Comparison of ENCODE assay signal across 8 cellular contexts in the genomic region with DNA sequence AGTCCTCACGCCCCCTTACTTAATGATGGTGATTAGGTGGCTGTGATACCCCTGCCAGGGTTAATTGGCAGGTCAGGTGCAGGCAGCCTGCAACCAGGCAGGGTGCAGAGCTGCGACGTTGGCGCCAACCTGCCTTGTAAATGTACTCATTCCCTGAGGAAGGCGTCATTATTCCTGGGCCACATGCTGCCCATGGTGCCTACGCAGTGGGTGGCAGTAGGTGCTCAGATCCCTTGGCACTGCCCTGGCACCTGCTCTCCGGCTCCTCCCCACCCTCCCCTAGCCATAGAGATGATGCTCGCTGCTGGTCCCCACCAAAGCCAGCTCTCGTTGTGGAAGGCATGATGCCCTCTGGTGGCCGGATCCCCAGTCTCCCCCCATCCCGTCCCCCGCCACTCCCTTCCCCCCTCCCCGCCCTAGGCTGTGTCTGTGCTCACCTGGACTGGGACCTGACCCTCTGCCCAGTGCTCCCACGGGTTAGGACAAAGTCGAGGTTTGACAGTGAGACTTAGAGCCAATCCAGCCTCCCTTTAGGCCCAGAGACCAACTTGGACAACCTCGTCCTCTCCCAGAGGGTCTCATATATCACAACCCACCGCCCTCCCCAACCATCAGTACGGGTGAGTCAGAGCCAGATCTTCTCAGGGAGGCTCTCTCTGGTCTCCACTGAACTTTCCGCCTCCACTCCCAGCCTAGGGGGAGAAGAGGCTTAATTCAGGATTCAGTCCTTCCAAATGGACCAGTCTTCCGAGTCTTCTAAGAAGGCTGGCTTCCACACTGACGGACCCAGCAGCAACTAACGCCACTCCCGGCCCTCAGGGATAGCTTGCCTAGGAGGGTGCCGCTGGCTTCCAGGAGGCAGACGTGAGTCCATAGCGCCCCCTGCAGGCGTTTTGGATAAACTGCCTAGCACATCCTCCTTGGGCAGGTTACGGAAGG. TPM values are rescaled to one million over a fixed set of nuclear protein-coding genes. Genes with fewer than 3 reads are reported as not detected.
DNase-seq lines count a peak whose midpoint lies in the region; ATAC-seq and TF ChIP-seq lines count a peak whose summit lies in the region.

No MANE protein-coding gene starts in this region.

- no peaks in the 10 kb centered on the region for H3K4me1 ChIP-seq in RWPE2 (ENCODE audit: insufficient read depth, poor library complexity, severe bottlenecking)

- H3K27ac Mint-ChIP-seq in natural killer cell treated with Interleukin-12 subunit alpha and Interleukin-12 subunit beta and Interleukin-15 and Interleukin-18, amount 100 ng/mL, for 72 hours = no peak overlapping the region
- H3K27ac Mint-ChIP-seq in stimulated activated naive B cell treated with anti-CD40 and anti-IgM and Interleukin-4, amounts not matched to agents 10 μg/mL and 1 μg/mL and 100 μg/mL, for 72 hours = peak overlapping the region; percentile 93

- DNase-seq in M059J (ENCODE audit: low read depth) (peak; percentile 82), RWPE2 (ENCODE audit: low spot score) (peak; percentile 83), fibroblast of peridontal ligament (ENCODE audit: extremely low read depth) (peak; percentile 81)
- peak; percentile 73 to 82 for DNase-seq in activated T-helper 1 cell treated with anti-CD3 and anti-CD28 coated beads, Interleukin-2, amount 50 U/mL, for 16 hours (ENCODE audit: low read depth in 1 of 2, low spot score in 1 of 2)
- DNase-seq in natural killer cell treated with Interleukin-12 subunit alpha and Interleukin-12 subunit beta and Interleukin-15 and Interleukin-18, amount 100 ng/mL, for 72 hours (ENCODE audit: low spot score) = peak; percentile 86
- DNase-seq in stimulated activated naive B cell treated with anti-CD40 and anti-IgM and Interleukin-4, amounts not matched to agents 10 μg/mL and 1 μg/mL and 100 μg/mL, for 72 hours = peak; percentile 79

- TF ChIP-seq CTCF in GM12872 (IDR thresholded peaks at IDR 0.05; ENCODE audit: insufficient read depth, low read depth, low read length) (peak; percentile 94), RWPE2 (IDR thresholded peaks at IDR 0.05; ENCODE audit: poor library complexity, severe bottlenecking) (peak; percentile 94)

- H3K36me3 ChIP-seq in RWPE2 (ENCODE audit: low read depth) = peaks cover 21% of the 10 kb centered on the region

- H3K9me3 Mint-ChIP-seq in natural killer cell treated with Interleukin-12 subunit alpha and Interleukin-12 subunit beta and Interleukin-15 and Interleukin-18, amount 100 ng/mL, for 72 hours = no peaks in the 10 kb centered on the region
- no peaks in the 10 kb centered on the region for H3K9me3 Mint-ChIP-seq in stimulated activated naive B cell treated with anti-CD40 and anti-IgM and Interleukin-4, amounts not matched to agents 10 μg/mL and 1 μg/mL and 100 μg/mL, for 72 hours

- no peaks in the 10 kb centered on the region for H3K27me3 Mint-ChIP-seq in natural killer cell treated with Interleukin-12 subunit alpha and Interleukin-12 subunit beta and Interleukin-15 and Interleukin-18, amount 100 ng/mL, for 72 hours
- H3K27me3 Mint-ChIP-seq in stimulated activated naive B cell treated with anti-CD40 and anti-IgM and Interleukin-4, amounts not matched to agents 10 μg/mL and 1 μg/mL and 100 μg/mL, for 72 hours = no peaks in the 10 kb centered on the region

- peak overlapping the region; percentile 4 for H3K4me3 ChIP-seq in RWPE2 (ENCODE audit: severe bottlenecking)

- H3K27me3 ChIP-seq in RWPE2 (ENCODE audit: insufficient read depth, poor library complexity, severe bottlenecking) = no peaks in the 10 kb centered on the region

- peak overlapping the region; percentile 25 for H3K4me3 Mint-ChIP-seq in natural killer cell treated with Interleukin-12 subunit alpha and Interleukin-12 subunit beta and Interleukin-15 and Interleukin-18, amount 100 ng/mL, for 72 hours
- H3K4me3 Mint-ChIP-seq in stimulated activated naive B cell treated with anti-CD40 and anti-IgM and Interleukin-4, amounts not matched to agents 10 μg/mL and 1 μg/mL and 100 μg/mL, for 72 hours = peak overlapping the region; percentile 80 to 86

- ATAC-seq in RWPE2 (ENCODE audit: low read depth) (peak; percentile 75), GM18873 (IDR thresholded peaks at IDR 0.05; ENCODE audit: low FRiP score, unreplicated experiment) (no peak)
- ATAC-seq in natural killer cell treated with Interleukin-12 subunit alpha and Interleukin-12 subunit beta and Interleukin-15 and Interleukin-18, amount 100 ng/mL, for 72 hours = peak; percentile 74 to 85
- peak; percentile 87 to 89 for ATAC-seq in stimulated activated naive B cell treated with anti-CD40 and anti-IgM and Interleukin-4, amounts not matched to agents 10 μg/mL and 1 μg/mL and 100 μg/mL, for 72 hours (replicated peaks)

- H3K36me3 Mint-ChIP-seq in natural killer cell treated with Interleukin-12 subunit alpha and Interleukin-12 subunit beta and Interleukin-15 and Interleukin-18, amount 100 ng/mL, for 72 hours = peaks cover 14% of the 10 kb centered on the region
- H3K36me3 Mint-ChIP-seq in stimulated activated naive B cell treated with anti-CD40 and anti-IgM and Interleukin-4, amounts not matched to agents 10 μg/mL and 1 μg/mL and 100 μg/mL, for 72 hours = peaks cover 13 to 21% of the 10 kb centered on the region in 2 donors

- H3K27ac ChIP-seq in RWPE2 (ENCODE audit: poor library complexity, severe bottlenecking) = no peak overlapping the region

- H3K9me3 ChIP-seq in RWPE2 (ENCODE audit: severe bottlenecking) = no peaks in the 10 kb centered on the region

- H3K4me1 Mint-ChIP-seq in natural killer cell treated with Interleukin-12 subunit alpha and Interleukin-12 subunit beta and Interleukin-15 and Interleukin-18, amount 100 ng/mL, for 72 hours (ENCODE audit: low read depth in 2 of 2) = peaks cover 12 to 22% of the 10 kb centered on the region in 2 donors
- peaks cover 22 to 36% of the 10 kb centered on the region in 2 donors for H3K4me1 Mint-ChIP-seq in stimulated activated naive B cell treated with anti-CD40 and anti-IgM and Interleukin-4, amounts not matched to agents 10 μg/mL and 1 μg/mL and 100 μg/mL, for 72 hours

RNA-seq across cellular contexts. Expression of gene KRTCAP2, which starts 5.7 kb away (rescaled TPM):
- 209 and 323 TPM in 2 replicates for total RNA-seq in M059J (2014; rRNA removed; shearing (Covaris generic))
- total RNA-seq in natural killer cell treated with Interleukin-12 subunit alpha and Interleukin-12 subunit beta and Interleukin-15 and Interleukin-18, amount 100 ng/mL, for 72 hours = 100 to 1,000 TPM; 149 to 223 TPM

RNA-seq across cellular contexts. Expression of gene TRIM46, which starts 6.2 kb away (rescaled TPM):
- total RNA-seq in M059J (2014; rRNA removed; shearing (Covaris generic)) = 1.1 and 3.1 TPM in 2 replicates
- total RNA-seq in natural killer cell treated with Interleukin-12 subunit alpha and Interleukin-12 subunit beta and Interleukin-15 and Interleukin-18, amount 100 ng/mL, for 72 hours = 1 to 10 TPM; 3.6 to 9.3 TPM

RNA-seq across cellular contexts. Expression of gene DPM3, which starts 27.1 kb away (rescaled TPM):
- total RNA-seq in M059J (2014; rRNA removed; shearing (Covaris generic)) = 88.4 and 175 TPM in 2 replicates
- total RNA-seq in natural killer cell treated with Interleukin-12 subunit alpha and Interleukin-12 subunit beta and Interleukin-15 and Interleukin-18, amount 100 ng/mL, for 72 hours = 10 to 100 TPM; 26.0 to 31.1 TPM

RNA-seq across cellular contexts. Expression of gene SLC50A1, which starts 31.8 kb away (rescaled TPM):
- total RNA-seq in M059J (2014; rRNA removed; shearing (Covaris generic)) = 55.7 and 62.9 TPM in 2 replicates
- total RNA-seq in natural killer cell treated with Interleukin-12 subunit alpha and Interleukin-12 subunit beta and Interleukin-15 and Interleukin-18, amount 100 ng/mL, for 72 hours = 10 to 100 TPM; 28.8 to 36.3 TPM

RNA-seq across cellular contexts. Expression of gene EFNA1, which starts 39.8 kb away (rescaled TPM):
- 15.1 and 17.9 TPM in 2 replicates for total RNA-seq in M059J (2014; rRNA removed; shearing (Covaris generic))
- total RNA-seq in natural killer cell treated with Interleukin-12 subunit alpha and Interleukin-12 subunit beta and Interleukin-15 and Interleukin-18, amount 100 ng/mL, for 72 hours = not detected
